6 cellular contexts compared by ENCODE assay signal in genomic region chr17:10541179-10541578, GRCh38. TPM values are rescaled to one million over a fixed set of nuclear protein-coding genes. Genes with fewer than 3 reads are reported as not detected.
"Had no signal": no experiment of that assay in that cellular context is flagged by ENCODE, and none has a peak within 500 bp of the region (broad histone marks: within the 10 kb centered on the region; RNA-seq: fewer than 3 reads in every experiment).

No MANE protein-coding gene starts in this region.

RNA-seq across cellular contexts. Expression of gene MYH2, which starts 8.3 kb away (rescaled TPM):
- total RNA-seq: HepG2, HT1080 had no signal
- polyA plus RNA-seq: HepG2, IgD-negative memory B cell had no signal

RNA-seq across cellular contexts. Expression of gene MYH1, which starts 22.8 kb away (rescaled TPM):
- total RNA-seq: H1, H9, HepG2, HFFc6, HT1080 had no signal
- polyA plus RNA-seq: H1, IgD-negative memory B cell had no signal
